ENCODE assay signal across 24 cellular contexts in genomic region chr2:203711399-203711798, GRCh38. TPM values are rescaled to one million over a fixed set of nuclear protein-coding genes. Genes with fewer than 3 reads are reported as not detected.
DNase-seq lines count a peak whose midpoint lies in the region; ATAC-seq and TF ChIP-seq lines count a peak whose summit lies in the region.
"Had no signal": no experiment of that assay in that cellular context is flagged by ENCODE, and none has a peak within 500 bp of the region (broad histone marks: within the 10 kb centered on the region; RNA-seq: fewer than 3 reads in every experiment).

No MANE protein-coding gene starts in this region.

- H3K27me3 ChIP-seq in Loucy (ENCODE audit: insufficient read depth, low read length, poor library complexity, severe bottlenecking) = no peaks in the 10 kb centered on the region
- H3K27me3 ChIP-seq: adrenal gland; BLaER1 treated with 17β-estradiol and CSF1 and Interleukin-3, amounts not matched to agents 10 nM and 100 nM; brain microvascular endothelial cell; colonic mucosa; neural progenitor cell; suprapubic skin had no signal

- no peak overlapping the region for H3K4me3 ChIP-seq in Loucy (ENCODE audit: low read length, poor library complexity, severe bottlenecking)
- H3K4me3 ChIP-seq: adrenal gland; BLaER1 treated with 17β-estradiol and CSF1 and Interleukin-3, amounts not matched to agents 10 nM and 100 nM; colonic mucosa; K562; neural progenitor cell; prostate gland; SK-N-MC; suprapubic skin had no signal

- H3K4me2 ChIP-seq in Loucy (ENCODE audit: low read depth, low read length, poor library complexity, severe bottlenecking) = peak overlapping the region; percentile 47
- H3K4me2 ChIP-seq: neural progenitor cell had no signal

- no peak for TF ChIP-seq CTCF in Loucy (conservative IDR thresholded peaks at IDR 0.05; ENCODE audit: low read length)
- no peak for TF ChIP-seq CTCF in progenitor cell of endocrine pancreas (IDR thresholded peaks at IDR 0.05; ENCODE audit: unreplicated experiment)

- H3K4me3 Mint-ChIP-seq in activated T-cell treated with anti-CD3 and anti-CD28 coated beads, Interleukin-2, amount 50 U/mL, for 4 hours = peak overlapping the region; percentile 90
- H3K4me3 Mint-ChIP-seq in activated T-helper 17 cell treated with anti-CD3 and anti-CD28 coated beads, Interleukin-2, amount 50 U/mL, for 72 hours = peak overlapping the region; percentile 97
- no peak overlapping the region for H3K4me3 Mint-ChIP-seq in progenitor cell of endocrine pancreas (ENCODE audit: low read depth)
- H3K4me3 Mint-ChIP-seq: neural progenitor cell had no signal

- no peaks in the 10 kb centered on the region for H3K9me3 ChIP-seq in Loucy (ENCODE audit: insufficient read depth, low read depth, low read length)
- H3K9me3 ChIP-seq: adrenal gland, colonic mucosa, prostate gland, suprapubic skin had no signal

- no peak overlapping the region for H2AFZ ChIP-seq in Loucy (ENCODE audit: low read length)
- H2AFZ ChIP-seq: neural progenitor cell had no signal

- H3K27ac Mint-ChIP-seq in activated T-helper 17 cell treated with anti-CD3 and anti-CD28 coated beads, Interleukin-2, amount 50 U/mL, for 72 hours = peak overlapping the region; percentile 100
- H3K27ac Mint-ChIP-seq in progenitor cell of endocrine pancreas = no peak overlapping the region
- H3K27ac Mint-ChIP-seq: neural progenitor cell had no signal

- H3K9me3 Mint-ChIP-seq in activated T-cell treated with anti-CD3 and anti-CD28 coated beads, Interleukin-2, amount 50 U/mL, for 4 hours = no peaks in the 10 kb centered on the region
- no peaks in the 10 kb centered on the region for H3K9me3 Mint-ChIP-seq in activated T-helper 17 cell treated with anti-CD3 and anti-CD28 coated beads, Interleukin-2, amount 50 U/mL, for 72 hours
- no peaks in the 10 kb centered on the region for H3K9me3 Mint-ChIP-seq in progenitor cell of endocrine pancreas (ENCODE audit: low read depth)
- H3K9me3 Mint-ChIP-seq: neural progenitor cell had no signal

- peak; percentile 54 to 60 for ATAC-seq in activated T-cell treated with anti-CD3 and anti-CD28 coated beads, Interleukin-2, amount 50 U/mL, for 4 hours
- peak; percentile 60 for ATAC-seq in activated T-helper 17 cell treated with anti-CD3 and anti-CD28 coated beads, Interleukin-2, amount 50 U/mL, for 72 hours (replicated peaks)
- peak; percentile 76 for ATAC-seq in stimulated activated naive CD8-positive, alpha-beta T cell treated with anti-CD3 and anti-CD28 coated beads, Interleukin-15, Interleukin-2, amounts not matched to agents 100 U/mL and 50 U/mL, for 24 hours
- no peak for ATAC-seq in GM19324 (IDR thresholded peaks at IDR 0.05; ENCODE audit: low FRiP score, unreplicated experiment)
- ATAC-seq: HCT116, K562 had no signal

- H3K79me2 ChIP-seq in Loucy (ENCODE audit: insufficient read depth, low read length) = peaks cover 76% of the 10 kb centered on the region

- DNase-seq in activated T-cell treated with anti-CD3 and anti-CD28 coated beads, Interleukin-2, amount 50 U/mL, for 4 hours = no peak
- DNase-seq in activated T-cell treated with anti-CD3 and anti-CD28 coated beads for 4 hours (no peak), MV-4-11 (lab: John Stamatoyannopoulos, UW) (no peak), progenitor cell of endocrine pancreas (ENCODE audit: low spot score, unreplicated experiment) (no peak)
- no peak for DNase-seq in stimulated activated naive CD8-positive, alpha-beta T cell treated with anti-CD3 and anti-CD28 coated beads, Interleukin-15, Interleukin-2, amounts not matched to agents 100 U/mL and 50 U/mL, for 24 hours
- DNase-seq: activated CD4-positive, CD25-positive, alpha-beta regulatory T cell treated with anti-CD3 and anti-CD28 coated beads, Interleukin-2, amount 50 U/mL, for 72 hours; adrenal gland; brain microvascular endothelial cell; colonic mucosa; DMS153; GDM1; NCI-H2171 treated with DMSO at 0.1 percent for 48 hours; NCI-H526; RPMI8226 had no signal

- H3K27me3 Mint-ChIP-seq in activated T-cell treated with anti-CD3 and anti-CD28 coated beads, Interleukin-2, amount 50 U/mL, for 4 hours (ENCODE audit: low read depth) = no peaks in the 10 kb centered on the region
- no peaks in the 10 kb centered on the region for H3K27me3 Mint-ChIP-seq in activated T-helper 17 cell treated with anti-CD3 and anti-CD28 coated beads, Interleukin-2, amount 50 U/mL, for 72 hours
- no peaks in the 10 kb centered on the region for H3K27me3 Mint-ChIP-seq in progenitor cell of endocrine pancreas

- peaks cover 69% of the 10 kb centered on the region for H3K4me1 Mint-ChIP-seq in activated T-cell treated with anti-CD3 and anti-CD28 coated beads, Interleukin-2, amount 50 U/mL, for 4 hours (ENCODE audit: low read depth)
- H3K4me1 Mint-ChIP-seq in activated T-helper 17 cell treated with anti-CD3 and anti-CD28 coated beads, Interleukin-2, amount 50 U/mL, for 72 hours = peaks cover 51% of the 10 kb centered on the region
- H3K4me1 Mint-ChIP-seq in progenitor cell of endocrine pancreas (ENCODE audit: low read depth) = peaks cover 6% of the 10 kb centered on the region

- H4K20me1 ChIP-seq in Loucy (ENCODE audit: insufficient read depth, low read length, poor library complexity, severe bottlenecking) = no peaks in the 10 kb centered on the region
- H4K20me1 ChIP-seq: BLaER1 treated with 17β-estradiol and CSF1 and Interleukin-3, amounts not matched to agents 10 nM and 100 nM had no signal

- peaks cover 76% of the 10 kb centered on the region for H3K4me1 ChIP-seq in Loucy (ENCODE audit: insufficient read depth, low read length, poor library complexity, severe bottlenecking)
- H3K4me1 ChIP-seq: colonic mucosa, prostate gland had no signal

- peaks cover 58% of the 10 kb centered on the region for H3K36me3 Mint-ChIP-seq in activated T-cell treated with anti-CD3 and anti-CD28 coated beads, Interleukin-2, amount 50 U/mL, for 4 hours (ENCODE audit: insufficient read depth)
- H3K36me3 Mint-ChIP-seq in activated T-helper 17 cell treated with anti-CD3 and anti-CD28 coated beads, Interleukin-2, amount 50 U/mL, for 72 hours (ENCODE audit: low read depth) = peaks cover 100% of the 10 kb centered on the region
- H3K36me3 Mint-ChIP-seq in progenitor cell of endocrine pancreas (ENCODE audit: insufficient read depth) = no peaks in the 10 kb centered on the region
- H3K36me3 Mint-ChIP-seq: neural progenitor cell had no signal

- H3F3A ChIP-seq in Loucy (ENCODE audit: low read depth) = no peaks in the 10 kb centered on the region

- H3K9me2 ChIP-seq in Loucy (replicated peaks; ENCODE audit: low read depth, low read length) = no peaks in the 10 kb centered on the region

- H3K36me3 ChIP-seq in Loucy (ENCODE audit: insufficient read depth, low read length) = no peaks in the 10 kb centered on the region
- H3K36me3 ChIP-seq: adrenal gland, brain microvascular endothelial cell, colonic mucosa, neural progenitor cell, prostate gland, suprapubic skin had no signal

- H3K9ac ChIP-seq in Loucy (ENCODE audit: low read depth, low read length, poor library complexity, severe bottlenecking) = no peak overlapping the region
- H3K9ac ChIP-seq: BLaER1 treated with 17β-estradiol and CSF1 and Interleukin-3, amounts not matched to agents 10 nM and 100 nM; neural progenitor cell had no signal

RNA-seq across cellular contexts. Expression of gene CD28, which starts 5.0 kb away (rescaled TPM):
- total RNA-seq in activated T-cell treated with anti-CD3 and anti-CD28 coated beads, Interleukin-2, amount 50 U/mL, for 4 hours = 100 to 1,000 TPM in 2 of 3 donors, 10 to 100 TPM in 1; 78.3 to 124 (median 124) TPM
- 100 to 1,000 TPM; 242 to 382 TPM for total RNA-seq in activated T-helper 17 cell treated with anti-CD3 and anti-CD28 coated beads, Interleukin-2, amount 50 U/mL, for 72 hours
- total RNA-seq in progenitor cell of endocrine pancreas = not detected in 2 replicates

Comparison
In these comparisons a context has a peak if more than half of its experiments do, and no peak if none do; other contexts are left out.
1. RNA of gene CD28, which starts 5.0 kb away (total RNA-seq): 242 to 382 TPM in activated T-helper 17 cell treated with anti-CD3 and anti-CD28 coated beads, Interleukin-2, amount 50 U/mL, for 72 hours and 78.3 to 124 TPM in activated T-cell treated with anti-CD3 and anti-CD28 coated beads, Interleukin-2, amount 50 U/mL, for 4 hours; not detected in progenitor cell of endocrine pancreas; every median in the first group is over 10 times any median in the second.